ENCODE assay signal across 14 cellular contexts in the genomic region with DNA sequence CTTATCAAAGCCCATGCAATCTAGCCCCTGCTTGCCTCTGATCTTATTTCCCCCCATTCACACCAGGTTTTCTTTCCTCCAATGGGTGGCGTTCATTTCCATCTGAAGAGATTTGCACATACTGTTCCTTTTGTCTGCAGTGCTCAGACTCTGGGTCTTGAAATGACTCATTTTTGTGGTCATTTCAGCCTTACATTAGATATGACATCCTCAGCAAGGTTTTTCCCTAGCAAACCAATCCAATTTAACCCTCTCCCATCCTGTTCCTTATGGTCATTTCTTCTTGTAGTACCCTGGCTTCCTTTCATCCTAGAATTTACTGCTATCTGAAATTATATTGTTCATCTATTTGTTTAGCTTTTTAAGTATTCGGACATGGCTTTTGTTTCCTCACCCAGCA. TPM values are rescaled to one million over a fixed set of nuclear protein-coding genes. Genes with fewer than 3 reads are reported as not detected.
A peak's percentile ranks its signal among the peaks of the same experiment; 100 is the strongest.
DNase-seq lines count a peak whose midpoint lies in the region; ATAC-seq, FAIRE-seq and TF ChIP-seq lines count a peak whose summit lies in the region.
"Had no signal": no experiment of that assay in that cellular context is flagged by ENCODE, and none has a peak within 500 bp of the region (broad histone marks: within the 10 kb centered on the region; RNA-seq: fewer than 3 reads in every experiment).

No MANE protein-coding gene starts in this region.

- no peak for FAIRE-seq in GM12878 (lab: Jason Lieb, UNC)
- FAIRE-seq in GM19239 (lab: Jason Lieb, UNC), result no peak
- FAIRE-seq in kidney (lab: Jason Lieb, UNC), result no peak

- no peak for TF ChIP-seq POLR2A in GM12878 (IDR thresholded peaks at IDR 0.05; ENCODE audit: low read depth, low read length)

- intact Hi-C loops in GM12878 (cut with micrococcal nuclease; ENCODE audit: unreplicated experiment) (no loop called here), kidney (cut with DNase I) (no loop called here)

- H3K4me3 ChIP-seq in GM12878, result no peak overlapping the region
- H3K4me3 ChIP-seq in kidney (ENCODE audit: low read length in 2 of 2), result no peak overlapping the region
- H3K4me3 ChIP-seq: BLaER1 treated with 17β-estradiol and CSF1 and Interleukin-3, amounts not matched to agents 10 nM and 100 nM; skin epidermis had no signal

- POLR2A ChIA-PET in GM12878 (lab: Charles Lee), result no interaction called here

- BruUV-seq in GM12878 (replicated peaks; lab: Mats Ljungman, UMichigan), result no TSS peak

- H3K27me3 ChIP-seq in GM12878 (replicated peaks in 1 of 2; ENCODE audit: control insufficient read depth in 2 of 2, insufficient read depth in 2 of 2, low read length in 1 of 2), result no peaks in the 10 kb centered on the region
- H3K27me3 ChIP-seq: BLaER1 treated with 17β-estradiol and CSF1 and Interleukin-3, amounts not matched to agents 10 nM and 100 nM had no signal

- no peaks in the 10 kb centered on the region for H3K36me3 ChIP-seq in GM12878 (ENCODE audit: control insufficient read depth in 2 of 2, insufficient read depth in 2 of 2, low read length in 1 of 2)
- H3K36me3 ChIP-seq in kidney (ENCODE audit: control insufficient read depth in 1 of 2, insufficient read depth in 2 of 2, low read length in 2 of 2), result no peaks in the 10 kb centered on the region
- H3K36me3 ChIP-seq: BLaER1 treated with 17β-estradiol and CSF1 and Interleukin-3, amounts not matched to agents 10 nM and 100 nM had no signal

- no peak for TF ChIP-seq RAD21 in GM12878 (IDR thresholded peaks at IDR 0.05; ENCODE audit: insufficient read depth, low read depth, low read length)

- 16% methylated on average over 2 of the region's 2 CpGs for WGBS in GM12878 (ENCODE audit: insufficient coverage, insufficient replicate concordance, low lambda C conversion rate, missing lambda C conversion rate)

- ATAC-seq in GM21515 (IDR thresholded peaks at IDR 0.05; ENCODE audit: unreplicated experiment) (peak; percentile 60), HG03342 (IDR thresholded peaks at IDR 0.05; ENCODE audit: unreplicated experiment) (peak; percentile 86), GM12878 (peak; percentile 71), GM18520 (IDR thresholded peaks at IDR 0.05; ENCODE audit: unreplicated experiment) (no peak)

- in situ Hi-C loops in GM12878 (cut with MboI), result no loop called here

- H3K9ac ChIP-seq in GM12878 (ENCODE audit: control insufficient read depth, insufficient read depth, low read length), result no peak overlapping the region
- H3K9ac ChIP-seq in kidney (ENCODE audit: low read length in 2 of 2), result no peak overlapping the region
- H3K9ac ChIP-seq: BLaER1 treated with 17β-estradiol and CSF1 and Interleukin-3, amounts not matched to agents 10 nM and 100 nM had no signal

- RAD21 ChIA-PET in GM12878 (lab: Charles Lee; ENCODE audit: unreplicated experiment), result no interaction called here

- no peak for TF ChIP-seq EP300 in GM12878 (IDR thresholded peaks at IDR 0.05; ENCODE audit: borderline replicate concordance in 1 of 2, control insufficient read depth in 1 of 2, low read depth in 2 of 2, low read length in 2 of 2)

- H4K20me1 ChIP-seq in GM12878 (ENCODE audit: control insufficient read depth, insufficient read depth), result no peaks in the 10 kb centered on the region
- H4K20me1 ChIP-seq: BLaER1 treated with 17β-estradiol and CSF1 and Interleukin-3, amounts not matched to agents 10 nM and 100 nM had no signal

- no peaks in the 10 kb centered on the region for H3K9me3 ChIP-seq in GM12878 (replicated peaks; ENCODE audit: control insufficient read depth, insufficient read depth, low read length)
- no peaks in the 10 kb centered on the region for H3K9me3 ChIP-seq in kidney (ENCODE audit: control insufficient read depth in 1 of 2, low read length in 2 of 2)
- H3K9me3 ChIP-seq: BLaER1 treated with 17β-estradiol and CSF1 and Interleukin-3, amounts not matched to agents 10 nM and 100 nM had no signal

- no peaks in the 10 kb centered on the region for H3K79me2 ChIP-seq in GM12878 (ENCODE audit: control insufficient read depth, insufficient read depth, low read length)

- H3K4me1 ChIP-seq in GM12878 (ENCODE audit: control insufficient read depth, insufficient read depth, low read length), result no peaks in the 10 kb centered on the region
- H3K4me1 ChIP-seq in kidney (ENCODE audit: control insufficient read depth in 1 of 2, insufficient read depth in 1 of 2, low read depth in 1 of 2, low read length in 2 of 2), result no peaks in the 10 kb centered on the region

- TF ChIP-seq CTCF in GM12878 (IDR thresholded peaks at IDR 0.05 in 2 of 3, conservative IDR thresholded peaks at IDR 0.05 in 1 of 3; ENCODE audit: control insufficient read depth in 2 of 3, extremely low read depth in 1 of 3, insufficient read depth in 1 of 3, low read depth in 3 of 3, low read length in 3 of 3) (no peak), kidney (IDR thresholded peaks at IDR 0.05; ENCODE audit: borderline replicate concordance, extremely low read depth, insufficient read depth) (no peak)

- H2AFZ ChIP-seq in GM12878 (ENCODE audit: control insufficient read depth, low read depth, low read length), result no peak overlapping the region

- no peak overlapping the region for H3K4me2 ChIP-seq in GM12878 (ENCODE audit: control insufficient read depth, insufficient read depth)

- SMC1A ChIA-PET in GM12878 (lab: Charles Lee; ENCODE audit: uncharacterized antibody, unreplicated experiment), result interaction anchor here (1.3 kb wide), 1 partner anchor 10 kb away, joined by 3 read pairs; no protein-coding TSS in a partner anchor

- CTCF ChIA-PET in GM12878 (lab: Yijun Ruan, JAX), result no interaction called here

- peak; percentile 58 for DNase-seq in ELR (ENCODE audit: low read depth)
- no peak for DNase-seq in GM12878 (ENCODE audit: low read depth, low spot score)
- no peak for DNase-seq in GM19239 (ENCODE audit: insufficient read length, low spot score)
- DNase-seq in kidney, result no peak
- no peak for DNase-seq in NCI-H446 treated with DMSO at 0.1 percent for 48 hours (lab: John Stamatoyannopoulos, UW)
- DNase-seq: hippocampal formation, Karpas-422 had no signal

- H3K27ac ChIP-seq in GM12878 (ENCODE audit: control insufficient read depth, insufficient read depth), result no peak overlapping the region
- no peak overlapping the region for H3K27ac ChIP-seq in kidney (ENCODE audit: low read depth in 2 of 2, low read length in 2 of 2)
- H3K27ac ChIP-seq: BLaER1 treated with 17β-estradiol and CSF1 and Interleukin-3, amounts not matched to agents 10 nM and 100 nM; skin epidermis had no signal

TF ChIP-seq in GM12878, 131 proteins besides CTCF, POLR2A, EP300 and RAD21:
- peak; percentile 85 for TF ChIP-seq RUNX3 (IDR thresholded peaks at IDR 0.05; ENCODE audit: low read length)
- TF ChIP-seq IRF4 (IDR thresholded peaks at IDR 0.05; ENCODE audit: low read depth, low read length), result peak; percentile 87
- TF ChIP-seq JUND (IDR thresholded peaks at IDR 0.05; ENCODE audit: low read depth, low read length), result 0 out of 2 replicates have a peak, but pooled peaks have one; percentile 31
- TF ChIP-seq TBL1XR1 (IDR thresholded peaks at IDR 0.05; ENCODE audit: low read depth, low read length), result no peak
- peak; percentile 82 for TF ChIP-seq JUNB (IDR thresholded peaks at IDR 0.05)

RNA-seq across cellular contexts. Expression of gene SCN1A, which starts 42.5 kb away (rescaled TPM):
- total RNA-seq in GM12878 (2013; cell fraction: nucleolus; rRNA removed), result not detected in 2 replicates
- total RNA-seq in GM12878 (2014; rRNA removed) (not detected in 2 replicates), GM12878 (2014; rRNA removed; fragmentation: Illumina TruSeq; extraction: Trizol) (not detected in 2 replicates), GM12878 (2021) (not detected in 2 replicates), kidney (not detected)
- not detected for polyA plus RNA-seq in GM12878 (2011; ENCODE audit: low read depth)
- polyA plus RNA-seq in GM12878 (2011; rRNA removed) (not detected in 2 replicates), GM12878 (2014; fragmentation: Illumina TruSeq; extraction: Trizol) (not detected in 2 replicates), GM12878 (2014; fragmentation: Nextera tagmentation; extraction: Ambion mirVana) (not detected), GM12878 (2014; rRNA removed) (not detected in 2 replicates), GM12878 (2016; fragmentation: Nextera tagmentation; extraction: Ambion mirVana) (not detected), kidney (ENCODE audit: insufficient read depth, low read depth, low replicate concordance) (not detected)
- polyA plus RNA-seq in GM12878 (2011; cell fraction: cytosol; rRNA removed), result not detected in 2 replicates
- 0.01 TPM in 1 of 2 replicates, not detected in the other for polyA plus RNA-seq in GM12878 (2011; cell fraction: nucleus; rRNA removed)
- not detected in 2 replicates for polyA plus RNA-seq in GM12878 (2012)
- not detected in 2 replicates for polyA minus RNA-seq in GM12878 (2011; rRNA and poly(A)+ RNA removed)
- not detected in 2 replicates for polyA minus RNA-seq in GM12878 (2011; cell fraction: cytosol; rRNA and poly(A)+ RNA removed)
- polyA minus RNA-seq in GM12878 (2011; cell fraction: nucleus; rRNA and poly(A)+ RNA removed), result not detected in 2 replicates
- total RNA-seq: activated T-helper 2 cell treated with anti-CD3 and anti-CD28 coated beads, Interferon-gamma antibody, Interleukin-2, Interleukin-4, amounts not matched to agents 10 μg/mL and 5 μg/mL and 100 μg/mL, durations not matched to agents 14 hours and 24 hours and 36 hours; mononuclear cell had no signal
